In the genomic region with DNA sequence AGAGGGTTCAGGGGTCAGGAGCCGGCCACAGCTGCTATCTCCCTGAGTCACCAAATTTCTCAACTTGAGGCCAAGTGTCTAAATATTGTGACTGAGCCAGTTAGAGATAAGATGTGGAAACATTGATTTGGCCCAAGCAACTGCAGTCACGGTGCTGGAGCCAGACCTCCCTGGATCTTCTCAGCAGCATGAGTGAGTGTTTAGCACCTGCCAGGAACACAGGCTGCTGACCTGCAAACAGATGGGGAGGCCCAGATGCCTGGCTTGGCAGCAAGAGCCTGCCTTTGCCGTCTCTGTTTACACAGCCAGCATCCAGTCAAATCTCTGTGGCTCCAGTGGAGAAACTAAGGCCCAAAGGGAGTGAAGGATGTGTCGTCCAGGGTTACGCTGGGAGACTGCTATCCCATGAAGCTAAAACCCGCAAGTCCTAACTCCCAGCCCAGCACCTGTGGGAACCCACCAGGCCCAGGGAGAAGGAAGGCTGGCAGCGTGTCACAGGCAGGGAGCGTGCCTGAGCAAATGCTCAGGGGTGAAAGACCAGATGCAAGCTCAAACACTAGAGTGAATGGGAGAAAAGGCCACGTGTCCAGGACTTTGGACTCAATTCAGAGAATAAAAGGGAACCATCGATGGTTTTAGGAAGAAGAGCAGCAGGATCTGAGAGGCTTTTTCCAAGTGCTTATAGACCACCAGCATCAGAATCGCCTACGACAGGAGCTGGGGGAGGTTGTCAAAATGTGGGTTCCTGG, we compare ENCODE assay signal across 1 cellular context.
A peak's percentile ranks its signal among the peaks of the same experiment; 100 is the strongest.
TF ChIP-seq lines count a peak whose summit lies in the region.

No MANE protein-coding gene starts in this region.

TF ChIP-seq in HepG2, 621 proteins besides CTCF, POLR2A, EP300 and RAD21 (continued from another document and continues in another):
- no peak for TF ChIP-seq U2AF1 (optimal IDR thresholded peaks at IDR 0.05; ENCODE audit: low read depth, low read length)
- 0 out of 2 replicates have a peak, but pooled peaks have one; percentile 24 for TF ChIP-seq TRIM24 (CRISPR knock-in tag; IDR thresholded peaks at IDR 0.05)
- peak; percentile 71; the same call in 1 of the 2 replicates for TF ChIP-seq ZNF709 (CRISPR knock-in tag; IDR thresholded peaks at IDR 0.05)
- peak; percentile 29; the same call in 1 of the 2 replicates for TF ChIP-seq ATF1 (CRISPR knock-in tag; IDR thresholded peaks at IDR 0.05)
- peak; percentile 80; the same call in 1 of the 2 replicates for TF ChIP-seq MIER3 (CRISPR knock-in tag; IDR thresholded peaks at IDR 0.05; ENCODE audit: borderline replicate concordance)
- peak; percentile 87; the same call in 1 of the 2 replicates for TF ChIP-seq MBNL3 (CRISPR knock-in tag; conservative IDR thresholded peaks at IDR 0.05)
- TF ChIP-seq, protein P1, sequence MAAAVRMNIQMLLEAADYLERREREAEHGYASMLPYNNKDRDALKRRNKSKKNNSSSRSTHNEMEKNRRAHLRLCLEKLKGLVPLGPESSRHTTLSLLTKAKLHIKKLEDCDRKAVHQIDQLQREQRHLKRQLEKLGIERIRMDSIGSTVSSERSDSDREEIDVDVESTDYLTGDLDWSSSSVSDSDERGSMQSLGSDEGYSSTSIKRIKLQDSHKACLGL (CRISPR knock-in tag; IDR thresholded peaks at IDR 0.05): peak; percentile 73; the same call in 1 of the 2 replicates
- peak; percentile 92 for TF ChIP-seq RXRB (CRISPR knock-in tag; IDR thresholded peaks at IDR 0.05; ENCODE audit: borderline replicate concordance)
- TF ChIP-seq ZNF792 (CRISPR knock-in tag; IDR thresholded peaks at IDR 0.05): peak; percentile 92
- TF ChIP-seq FOXA1 (IDR thresholded peaks at IDR 0.05): 0 out of 2 replicates have a peak, but pooled peaks have one; percentile 40
- peak; percentile 96 for TF ChIP-seq FOXA1 (CRISPR knock-in tag; IDR thresholded peaks at IDR 0.05)
- peak; percentile 42; the same call in 1 of the 2 replicates for TF ChIP-seq SP4 (CRISPR knock-in tag; IDR thresholded peaks at IDR 0.05)
- TF ChIP-seq FOXJ3 (CRISPR knock-in tag; IDR thresholded peaks at IDR 0.05; ENCODE audit: borderline replicate concordance): peak; percentile 86; the same call in 1 of the 2 replicates
- TF ChIP-seq, protein P2, sequence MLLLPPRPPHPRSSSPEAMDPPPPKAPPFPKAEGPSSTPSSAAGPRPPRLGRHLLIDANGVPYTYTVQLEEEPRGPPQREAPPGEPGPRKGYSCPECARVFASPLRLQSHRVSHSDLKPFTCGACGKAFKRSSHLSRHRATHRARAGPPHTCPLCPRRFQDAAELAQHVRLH (CRISPR knock-in tag; IDR thresholded peaks at IDR 0.05; ENCODE audit: borderline replicate concordance, low read depth): peak; percentile 67; the same call in 1 of the 2 replicates
- no peak for TF ChIP-seq PLRG1 (conservative IDR thresholded peaks at IDR 0.05)
- peak; percentile 73; the same call in 1 of the 2 replicates for TF ChIP-seq ARNT2 (CRISPR knock-in tag; IDR thresholded peaks at IDR 0.05; ENCODE audit: low read depth)
- TF ChIP-seq SUZ12 (IDR thresholded peaks at IDR 0.05; ENCODE audit: low read depth, low read length): no peak; the same call in 1 of the 2 replicates
- peak; percentile 85 for TF ChIP-seq NR2F2 (IDR thresholded peaks at IDR 0.05; ENCODE audit: borderline replicate concordance, low read depth)
- TF ChIP-seq, protein P3, sequence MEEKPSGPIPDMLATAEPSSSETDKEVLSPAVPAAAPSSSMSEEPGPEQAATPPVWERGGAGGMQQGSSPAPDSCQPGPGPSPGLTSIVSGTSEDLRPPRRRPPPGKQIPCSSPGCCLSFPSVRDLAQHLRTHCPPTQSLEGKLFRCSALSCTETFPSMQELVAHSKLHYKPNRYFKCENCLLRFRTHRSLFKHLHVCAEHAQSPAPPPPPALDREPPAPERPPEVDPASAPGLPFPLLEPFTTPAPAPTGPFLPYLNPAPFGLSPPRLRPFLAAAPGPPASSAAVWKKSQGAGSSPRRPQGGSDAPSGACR (CRISPR knock-in tag; IDR thresholded peaks at IDR 0.05): peak; percentile 88; the same call in 1 of the 2 replicates
- TF ChIP-seq ZNF615 (CRISPR knock-in tag; IDR thresholded peaks at IDR 0.05; ENCODE audit: borderline replicate concordance): no peak; the same call in 1 of the 2 replicates
- TF ChIP-seq CEBPG (CRISPR knock-in tag; IDR thresholded peaks at IDR 0.05): peak; percentile 82
- TF ChIP-seq, protein P4, sequence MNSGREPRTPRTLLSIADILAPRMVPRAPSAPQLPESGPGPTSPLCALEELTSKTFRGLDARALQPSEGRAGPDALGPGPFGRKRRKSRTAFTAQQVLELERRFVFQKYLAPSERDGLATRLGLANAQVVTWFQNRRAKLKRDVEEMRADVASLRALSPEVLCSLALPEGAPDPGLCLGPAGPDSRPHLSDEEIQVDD (CRISPR knock-in tag; IDR thresholded peaks at IDR 0.05; ENCODE audit: borderline replicate concordance): peak; percentile 83; the same call in 1 of the 2 replicates
- TF ChIP-seq, protein P5, sequence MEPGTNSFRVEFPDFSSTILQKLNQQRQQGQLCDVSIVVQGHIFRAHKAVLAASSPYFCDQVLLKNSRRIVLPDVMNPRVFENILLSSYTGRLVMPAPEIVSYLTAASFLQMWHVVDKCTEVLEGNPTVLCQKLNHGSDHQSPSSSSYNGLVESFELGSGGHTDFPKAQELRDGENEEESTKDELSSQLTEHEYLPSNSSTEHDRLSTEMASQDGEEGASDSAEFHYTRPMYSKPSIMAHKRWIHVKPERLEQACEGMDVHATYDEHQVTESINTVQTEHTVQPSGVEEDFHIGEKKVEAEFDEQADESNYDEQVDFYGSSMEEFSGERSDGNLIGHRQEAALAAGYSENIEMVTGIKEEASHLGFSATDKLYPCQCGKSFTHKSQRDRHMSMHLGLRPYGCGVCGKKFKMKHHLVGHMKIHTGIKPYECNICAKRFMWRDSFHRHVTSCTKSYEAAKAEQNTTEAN (CRISPR knock-in tag; conservative IDR thresholded peaks at IDR 0.05): peak; percentile 71
- no peak for TF ChIP-seq ZNF83 (CRISPR knock-in tag; IDR thresholded peaks at IDR 0.05; ENCODE audit: borderline replicate concordance)
- TF ChIP-seq FLYWCH1 (CRISPR knock-in tag; IDR thresholded peaks at IDR 0.05): 0 out of 2 replicates have a peak, but pooled peaks have one; percentile 71
- TF ChIP-seq FOSL2 (CRISPR knock-in tag; IDR thresholded peaks at IDR 0.05): peak; percentile 97
- peak; percentile 61 for TF ChIP-seq STAG1 (CRISPR knock-in tag; IDR thresholded peaks at IDR 0.05)
- TF ChIP-seq KLF12 (CRISPR knock-in tag; IDR thresholded peaks at IDR 0.05; ENCODE audit: borderline replicate concordance): peak; percentile 21; the same call in 1 of the 2 replicates
- TF ChIP-seq ZNF350 (CRISPR knock-in tag; IDR thresholded peaks at IDR 0.05; ENCODE audit: borderline replicate concordance, low read depth): peak; percentile 99
- peak; percentile 87 for TF ChIP-seq TARDBP (CRISPR knock-in tag; IDR thresholded peaks at IDR 0.05)
- TF ChIP-seq, protein P6, sequence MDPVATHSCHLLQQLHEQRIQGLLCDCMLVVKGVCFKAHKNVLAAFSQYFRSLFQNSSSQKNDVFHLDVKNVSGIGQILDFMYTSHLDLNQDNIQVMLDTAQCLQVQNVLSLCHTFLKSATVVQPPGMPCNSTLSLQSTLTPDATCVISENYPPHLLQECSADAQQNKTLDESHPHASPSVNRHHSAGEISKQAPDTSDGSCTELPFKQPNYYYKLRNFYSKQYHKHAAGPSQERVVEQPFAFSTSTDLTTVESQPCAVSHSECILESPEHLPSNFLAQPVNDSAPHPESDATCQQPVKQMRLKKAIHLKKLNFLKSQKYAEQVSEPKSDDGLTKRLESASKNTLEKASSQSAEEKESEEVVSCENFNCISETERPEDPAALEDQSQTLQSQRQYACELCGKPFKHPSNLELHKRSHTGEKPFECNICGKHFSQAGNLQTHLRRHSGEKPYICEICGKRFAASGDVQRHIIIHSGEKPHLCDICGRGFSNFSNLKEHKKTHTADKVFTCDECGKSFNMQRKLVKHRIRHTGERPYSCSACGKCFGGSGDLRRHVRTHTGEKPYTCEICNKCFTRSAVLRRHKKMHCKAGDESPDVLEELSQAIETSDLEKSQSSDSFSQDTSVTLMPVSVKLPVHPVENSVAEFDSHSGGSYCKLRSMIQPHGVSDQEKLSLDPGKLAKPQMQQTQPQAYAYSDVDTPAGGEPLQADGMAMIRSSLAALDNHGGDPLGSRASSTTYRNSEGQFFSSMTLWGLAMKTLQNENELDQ (CRISPR knock-in tag; IDR thresholded peaks at IDR 0.05; ENCODE audit: borderline replicate concordance): peak; percentile 47; the same call in 1 of the 2 replicates
- no peak for TF ChIP-seq ZNF703 (CRISPR knock-in tag; IDR thresholded peaks at IDR 0.05; ENCODE audit: borderline replicate concordance)
- peak; percentile 93 for TF ChIP-seq ARNTL (CRISPR knock-in tag; IDR thresholded peaks at IDR 0.05)
- TF ChIP-seq NFE2 (CRISPR knock-in tag; IDR thresholded peaks at IDR 0.05): no peak
- TF ChIP-seq, protein P7, sequence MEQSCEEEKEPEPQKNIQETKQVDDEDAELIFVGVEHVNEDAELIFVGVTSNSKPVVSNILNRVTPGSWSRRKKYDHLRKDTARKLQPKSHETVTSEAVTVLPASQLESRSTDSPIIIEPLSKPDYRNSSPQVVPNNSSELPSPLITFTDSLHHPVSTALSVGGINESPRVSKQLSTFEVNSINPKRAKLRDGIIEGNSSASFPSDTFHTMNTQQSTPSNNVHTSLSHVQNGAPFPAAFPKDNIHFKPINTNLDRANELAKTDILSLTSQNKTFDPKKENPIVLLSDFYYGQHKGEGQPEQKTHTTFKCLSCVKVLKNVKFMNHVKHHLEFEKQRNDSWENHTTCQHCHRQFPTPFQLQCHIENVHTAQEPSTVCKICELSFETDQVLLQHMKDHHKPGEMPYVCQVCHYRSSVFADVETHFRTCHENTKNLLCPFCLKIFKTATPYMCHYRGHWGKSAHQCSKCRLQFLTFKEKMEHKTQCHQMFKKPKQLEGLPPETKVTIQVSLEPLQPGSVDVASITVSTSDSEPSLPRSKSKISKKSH (CRISPR knock-in tag; IDR thresholded peaks at IDR 0.05; ENCODE audit: borderline replicate concordance): peak; percentile 97
- TF ChIP-seq PHF8 (CRISPR knock-in tag; IDR thresholded peaks at IDR 0.05): peak; percentile 85
- peak; percentile 75; the same call in 1 of the 2 replicates for TF ChIP-seq CHCHD3 (CRISPR knock-in tag; IDR thresholded peaks at IDR 0.05)
- TF ChIP-seq ZSCAN25 (CRISPR knock-in tag; IDR thresholded peaks at IDR 0.05): peak; percentile 85
- TF ChIP-seq DMAP1 (CRISPR knock-in tag; IDR thresholded peaks at IDR 0.05): peak; percentile 100
- TF ChIP-seq ZNF619 (CRISPR knock-in tag; IDR thresholded peaks at IDR 0.05): peak; percentile 87; the same call in 1 of the 2 replicates
- no peak for TF ChIP-seq ZNF589 (CRISPR knock-in tag; conservative IDR thresholded peaks at IDR 0.05)
- peak; percentile 42 for TF ChIP-seq FOXO1 (CRISPR knock-in tag; IDR thresholded peaks at IDR 0.05)
- no peak for TF ChIP-seq ZNF24 (IDR thresholded peaks at IDR 0.05)
- peak; percentile 45; the same call in 1 of the 2 replicates for TF ChIP-seq SIX1 (CRISPR knock-in tag; IDR thresholded peaks at IDR 0.05; ENCODE audit: borderline replicate concordance)
- TF ChIP-seq EED (CRISPR knock-in tag; IDR thresholded peaks at IDR 0.05): peak; percentile 88; the same call in 1 of the 2 replicates
- no peak for TF ChIP-seq ARNT (IDR thresholded peaks at IDR 0.05)
- TF ChIP-seq ATRX (CRISPR knock-in tag; IDR thresholded peaks at IDR 0.05; ENCODE audit: borderline replicate concordance): no peak
- TF ChIP-seq ZNF337 (CRISPR knock-in tag; IDR thresholded peaks at IDR 0.05; ENCODE audit: borderline replicate concordance, low read depth): peak; percentile 81; the same call in 1 of the 2 replicates
- TF ChIP-seq ZNF121 (CRISPR knock-in tag; IDR thresholded peaks at IDR 0.05): peak; percentile 33; the same call in 1 of the 2 replicates
- peak; percentile 53; the same call in 1 of the 2 replicates for TF ChIP-seq PAWR (CRISPR knock-in tag; IDR thresholded peaks at IDR 0.05; ENCODE audit: borderline replicate concordance)
- peak; percentile 99 for TF ChIP-seq HNF4G (IDR thresholded peaks at IDR 0.05; ENCODE audit: borderline replicate concordance, low read depth, low read length)
- TF ChIP-seq HNF4G (CRISPR knock-in tag; IDR thresholded peaks at IDR 0.05; ENCODE audit: borderline replicate concordance, low read depth): peak; percentile 99
- TF ChIP-seq REXO4 (CRISPR knock-in tag; IDR thresholded peaks at IDR 0.05; ENCODE audit: borderline replicate concordance): no peak
- TF ChIP-seq ZNF143 (CRISPR knock-in tag; IDR thresholded peaks at IDR 0.05): peak; percentile 24; the same call in 1 of the 2 replicates
- peak; percentile 88; the same call in 1 of the 2 replicates for TF ChIP-seq SAFB2 (CRISPR knock-in tag; IDR thresholded peaks at IDR 0.05; ENCODE audit: borderline replicate concordance, low read depth)
- peak; percentile 97 for TF ChIP-seq ZMAT3 (CRISPR knock-in tag; conservative IDR thresholded peaks at IDR 0.05)
- peak; percentile 99 for TF ChIP-seq MTA1 (CRISPR knock-in tag; IDR thresholded peaks at IDR 0.05; ENCODE audit: borderline replicate concordance)
- TF ChIP-seq HOXD1 (CRISPR knock-in tag; IDR thresholded peaks at IDR 0.05): peak; percentile 77
- peak; percentile 97 for TF ChIP-seq GLI4 (CRISPR knock-in tag; IDR thresholded peaks at IDR 0.05; ENCODE audit: borderline replicate concordance)
- TF ChIP-seq, protein P8, sequence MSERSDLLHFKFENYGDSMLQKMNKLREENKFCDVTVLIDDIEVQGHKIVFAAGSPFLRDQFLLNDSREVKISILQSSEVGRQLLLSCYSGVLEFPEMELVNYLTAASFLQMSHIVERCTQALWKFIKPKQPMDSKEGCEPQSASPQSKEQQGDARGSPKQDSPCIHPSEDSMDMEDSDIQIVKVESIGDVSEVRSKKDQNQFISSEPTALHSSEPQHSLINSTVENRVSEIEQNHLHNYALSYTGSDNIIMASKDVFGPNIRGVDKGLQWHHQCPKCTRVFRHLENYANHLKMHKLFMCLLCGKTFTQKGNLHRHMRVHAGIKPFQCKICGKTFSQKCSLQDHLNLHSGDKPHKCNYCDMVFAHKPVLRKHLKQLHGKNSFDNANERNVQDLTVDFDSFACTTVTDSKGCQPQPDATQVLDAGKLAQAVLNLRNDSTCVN (CRISPR knock-in tag; IDR thresholded peaks at IDR 0.05; ENCODE audit: borderline replicate concordance): peak; percentile 89; the same call in 1 of the 2 replicates
- TF ChIP-seq, protein P9, sequence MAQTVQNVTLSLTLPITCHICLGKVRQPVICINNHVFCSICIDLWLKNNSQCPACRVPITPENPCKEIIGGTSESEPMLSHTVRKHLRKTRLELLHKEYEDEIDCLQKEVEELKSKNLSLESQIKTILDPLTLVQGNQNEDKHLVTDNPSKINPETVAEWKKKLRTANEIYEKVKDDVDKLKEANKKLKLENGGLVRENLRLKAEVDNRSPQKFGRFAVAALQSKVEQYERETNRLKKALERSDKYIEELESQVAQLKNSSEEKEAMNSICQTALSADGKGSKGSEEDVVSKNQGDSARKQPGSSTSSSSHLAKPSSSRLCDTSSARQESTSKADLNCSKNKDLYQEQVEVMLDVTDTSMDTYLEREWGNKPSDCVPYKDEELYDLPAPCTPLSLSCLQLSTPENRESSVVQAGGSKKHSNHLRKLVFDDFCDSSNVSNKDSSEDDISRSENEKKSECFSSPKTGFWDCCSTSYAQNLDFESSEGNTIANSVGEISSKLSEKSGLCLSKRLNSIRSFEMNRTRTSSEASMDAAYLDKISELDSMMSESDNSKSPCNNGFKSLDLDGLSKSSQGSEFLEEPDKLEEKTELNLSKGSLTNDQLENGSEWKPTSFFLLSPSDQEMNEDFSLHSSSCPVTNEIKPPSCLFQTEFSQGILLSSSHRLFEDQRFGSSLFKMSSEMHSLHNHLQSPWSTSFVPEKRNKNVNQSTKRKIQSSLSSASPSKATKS (CRISPR knock-in tag; IDR thresholded peaks at IDR 0.05): no peak
- TF ChIP-seq ZNF850 (CRISPR knock-in tag; conservative IDR thresholded peaks at IDR 0.05): no peak
- TF ChIP-seq MIXL1 (CRISPR knock-in tag; IDR thresholded peaks at IDR 0.05): peak; percentile 87
